In the genomic region with DNA sequence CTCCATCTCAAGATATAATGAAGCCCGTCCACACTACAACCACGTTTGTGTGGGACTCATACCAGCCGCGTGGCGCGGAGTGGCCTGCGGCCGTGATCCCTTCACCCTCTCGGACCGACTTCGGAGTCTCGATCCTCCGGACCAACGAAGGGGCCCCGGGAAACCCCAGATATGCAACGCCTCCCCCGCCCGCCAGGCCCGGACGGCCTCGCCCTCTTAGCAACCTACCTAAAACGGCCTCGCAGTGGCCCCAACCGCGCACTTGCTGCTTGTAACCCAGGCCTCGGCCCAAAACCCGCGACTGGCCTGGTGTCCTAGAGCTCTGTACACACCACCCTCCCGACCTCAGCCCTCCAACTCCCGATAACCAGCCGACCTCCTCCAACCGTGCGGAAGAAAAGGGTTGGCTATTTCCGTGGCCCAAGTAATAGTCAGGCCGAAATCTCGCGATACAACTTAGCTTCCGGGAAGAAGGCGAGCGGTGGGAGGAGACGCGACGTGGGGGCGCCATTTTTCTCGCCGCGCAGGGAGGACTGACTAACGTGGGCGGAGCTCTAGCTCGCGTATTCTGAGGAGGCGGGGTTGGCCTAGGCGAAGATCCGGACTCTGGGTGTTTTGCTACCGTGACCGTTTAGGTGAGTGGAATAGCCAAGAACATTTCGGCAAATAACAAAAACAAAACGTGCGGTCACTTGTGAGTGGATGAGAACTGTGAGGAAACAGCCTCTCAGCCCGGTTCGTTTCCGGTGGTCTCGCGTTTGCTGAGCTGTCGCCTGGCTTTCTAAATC, we compare ENCODE assay signal across 8 cellular contexts. TPM values are rescaled to one million over a fixed set of nuclear protein-coding genes. Genes with fewer than 3 reads are reported as not detected.
A peak's percentile ranks its signal among the peaks of the same experiment; 100 is the strongest.
DNase-seq lines count a peak whose midpoint lies in the region; ATAC-seq and TF ChIP-seq lines count a peak whose summit lies in the region.

Gene C11orf54, plus strand, starts transcription at position 579 of the 788 bp plus-strand sequence. CDS start 5,722 bp downstream, outside the sequence.
A gene with protein sequence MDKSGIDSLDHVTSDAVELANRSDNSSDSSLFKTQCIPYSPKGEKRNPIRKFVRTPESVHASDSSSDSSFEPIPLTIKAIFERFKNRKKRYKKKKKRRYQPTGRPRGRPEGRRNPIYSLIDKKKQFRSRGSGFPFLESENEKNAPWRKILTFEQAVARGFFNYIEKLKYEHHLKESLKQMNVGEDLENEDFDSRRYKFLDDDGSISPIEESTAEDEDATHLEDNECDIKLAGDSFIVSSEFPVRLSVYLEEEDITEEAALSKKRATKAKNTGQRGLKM (minus strand): TSS at position 402 of the 788 bp plus-strand sequence. CDS start 2,191 bp downstream, outside the sequence.

- peak within 1 kb of the TSS; percentile 99 for H3K27ac Mint-ChIP-seq in activated T-helper 17 cell treated with anti-CD3 and anti-CD28 coated beads, Interleukin-2, amount 50 U/mL, for 72 hours
- H3K27ac Mint-ChIP-seq in natural killer cell = peak within 1 kb of the TSS; percentile 99 to 100

- H3K4me3 Mint-ChIP-seq in activated T-helper 17 cell treated with anti-CD3 and anti-CD28 coated beads, Interleukin-2, amount 50 U/mL, for 72 hours = peak within 1 kb of the TSS; percentile 96
- H3K4me3 Mint-ChIP-seq in natural killer cell = peak within 1 kb of the TSS; percentile 98

- intact Hi-C loops in natural killer cell (cut with micrococcal nuclease) = loop anchor here (1.0 to 5.0 kb wide), 3 partner anchors 43 to 386 kb away; partner anchors contain the start of genes CEP295, MED17 and PANX1

- H3K27ac ChIP-seq in RWPE1 = peak within 1 kb of the TSS; percentile 91

- CTCF ChIA-PET in RWPE1 (lab: Yijun Ruan, JAX) = interaction anchor here (1.1 kb wide), 1 partner anchor 14 kb away, joined by 5 read pairs; no protein-coding TSS in a partner anchor

- peaks cover 72% of the 10 kb centered on the region for H3K36me3 Mint-ChIP-seq in activated T-helper 17 cell treated with anti-CD3 and anti-CD28 coated beads, Interleukin-2, amount 50 U/mL, for 72 hours (ENCODE audit: low read depth)
- H3K36me3 Mint-ChIP-seq in natural killer cell = peaks cover 15% of the 10 kb centered on the region

- H3K4me3 ChIP-seq in LNCaP clone FGC (ENCODE audit: low read depth, low read length) (peak within 1 kb of the TSS; percentile 95), fibroblast of mammary gland (ENCODE audit: control insufficient read depth, low read depth, low read length) (peak within 1 kb of the TSS; percentile 94)

- no peaks in the 10 kb centered on the region for H3K27me3 Mint-ChIP-seq in activated T-helper 17 cell treated with anti-CD3 and anti-CD28 coated beads, Interleukin-2, amount 50 U/mL, for 72 hours
- H3K27me3 Mint-ChIP-seq in natural killer cell (ENCODE audit: low read depth in 2 of 2) = no peaks in the 10 kb centered on the region

- no peaks in the 10 kb centered on the region for H3K9me3 Mint-ChIP-seq in activated T-helper 17 cell treated with anti-CD3 and anti-CD28 coated beads, Interleukin-2, amount 50 U/mL, for 72 hours
- H3K9me3 Mint-ChIP-seq in natural killer cell = no peaks in the 10 kb centered on the region

- TF ChIP-seq CTCF in LNCaP clone FGC (IDR thresholded peaks at IDR 0.05; ENCODE audit: control insufficient read depth, extremely low read depth, insufficient read depth) = 0 out of 2 replicates have a peak, but pooled peaks have one; percentile 15
- TF ChIP-seq CTCF in RWPE1 (conservative IDR thresholded peaks at IDR 0.05; ENCODE audit: low read depth) = no peak
- no peak for TF ChIP-seq CTCF in fibroblast of mammary gland (conservative IDR thresholded peaks at IDR 0.05; ENCODE audit: control insufficient read depth, insufficient read depth, low read depth, low read length)
- TF ChIP-seq CTCF in natural killer cell (IDR thresholded peaks at IDR 0.05) = no peak

- POLR2A ChIA-PET in RWPE1 (lab: Yijun Ruan, JAX; ENCODE audit: low non-redundant PET) = interaction anchor here (0.5 to 1.9 kb wide), 4 partner anchors 43 to 1323 kb away, joined by 3 to 9 read pairs (median 3); partner anchors contain the start of gene MED17

- peak; percentile 83 for ATAC-seq in activated T-helper 17 cell treated with anti-CD3 and anti-CD28 coated beads, Interleukin-2, amount 50 U/mL, for 72 hours (replicated peaks)
- peak; percentile 88 to 96 (median 88) for ATAC-seq in natural killer cell

- H3K4me1 Mint-ChIP-seq in activated T-helper 17 cell treated with anti-CD3 and anti-CD28 coated beads, Interleukin-2, amount 50 U/mL, for 72 hours = peaks cover 25% of the 10 kb centered on the region
- H3K4me1 Mint-ChIP-seq in natural killer cell = peaks cover 58 to 68% of the 10 kb centered on the region in 2 donors

- DNase-seq in EH (ENCODE audit: low read depth) (peak; percentile 98), GOT3 (lab: John Stamatoyannopoulos, UW) (peak; percentile 75), LNCaP clone FGC (ENCODE audit: low read depth) (peak; percentile 95), RWPE1 (ENCODE audit: low spot score) (peak; percentile 94), fibroblast of mammary gland (ENCODE audit: low read depth) (peak; percentile 97), natural killer cell (peak; percentile 91)
- peak; percentile 96 for DNase-seq in stimulated activated naive CD4-positive, alpha-beta T cell treated with Interleukin-2 at 50 U/mL for 16 hours (lab: John Stamatoyannopoulos, UW)

RNA-seq across cellular contexts. Expression of gene C11orf54, which starts in this region (rescaled TPM):
- 10 to 100 TPM; 27.2 to 51.7 TPM for total RNA-seq in activated T-helper 17 cell treated with anti-CD3 and anti-CD28 coated beads, Interleukin-2, amount 50 U/mL, for 72 hours
- total RNA-seq in natural killer cell = 10 to 100 TPM; 15.5 to 25.0 (median 22.7) TPM

RNA-seq across cellular contexts. Expression of the second gene that starts in this region (rescaled TPM):
- 100 to 1,000 TPM; 262 to 270 TPM for total RNA-seq in activated T-helper 17 cell treated with anti-CD3 and anti-CD28 coated beads, Interleukin-2, amount 50 U/mL, for 72 hours
- total RNA-seq in natural killer cell = 100 to 1,000 TPM in 2 of 3 donors, 10 to 100 TPM in 1; 76.3 to 110 (median 109) TPM

Comparison
In these comparisons a context has a peak if more than half of its experiments do, and no peak if none do; other contexts are left out.
1. Peak in every context shown above with its lines: DNase-seq, ATAC-seq, H3K4me3 ChIP-seq and H3K27ac ChIP-seq.